ENCODE assay signal across 14 cellular contexts in the genomic region with DNA sequence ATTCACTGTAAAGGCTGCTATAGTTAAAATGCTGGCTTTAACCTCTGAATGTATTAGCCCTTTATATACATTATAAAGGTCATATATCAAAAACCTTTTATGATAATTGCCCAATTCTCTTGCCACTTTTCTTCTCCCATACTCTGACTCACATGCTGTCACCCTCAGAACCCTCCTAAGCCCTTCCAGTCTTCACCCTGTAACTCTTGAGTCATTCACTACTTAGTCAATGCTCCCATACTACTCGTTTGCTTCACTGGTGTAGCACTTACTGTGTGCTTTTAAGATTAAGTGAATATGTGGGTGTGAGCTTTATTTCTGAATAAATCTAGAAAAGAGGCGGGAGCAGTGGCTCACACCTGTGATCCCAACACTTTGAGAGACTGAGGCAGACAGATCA. TPM values are rescaled to one million over a fixed set of nuclear protein-coding genes. Genes with fewer than 3 reads are reported as not detected.
DNase-seq lines count a peak whose midpoint lies in the region; ATAC-seq and TF ChIP-seq lines count a peak whose summit lies in the region.
"Had no signal": no experiment of that assay in that cellular context is flagged by ENCODE, and none has a peak within 500 bp of the region (broad histone marks: within the 10 kb centered on the region; RNA-seq: fewer than 3 reads in every experiment).

No MANE protein-coding gene starts in this region.

- TF ChIP-seq CTCF in RWPE2 (IDR thresholded peaks at IDR 0.05; ENCODE audit: poor library complexity, severe bottlenecking) (no peak), fibroblast of the aortic adventitia (IDR thresholded peaks at IDR 0.05; ENCODE audit: insufficient read depth, low read length) (no peak)

- in situ Hi-C loops in ACHN (cut with HindIII; ENCODE audit: low pct_ligation_motif_present, low pct_unique_long_range_greater_than_20kb, low sequenced_read_pairs): no loop called here

- H3K4me3 ChIP-seq in RWPE2 (ENCODE audit: severe bottlenecking): no peak overlapping the region
- H3K4me3 ChIP-seq in fibroblast of the aortic adventitia (ENCODE audit: low read depth, low read length): no peak overlapping the region

- H3K9me3 ChIP-seq in RWPE2 (ENCODE audit: severe bottlenecking): peaks cover 2% of the 10 kb centered on the region

- no peak overlapping the region for H3K27ac ChIP-seq in RWPE2 (ENCODE audit: poor library complexity, severe bottlenecking)

- H3K27me3 ChIP-seq in RWPE2 (ENCODE audit: insufficient read depth, poor library complexity, severe bottlenecking): no peaks in the 10 kb centered on the region

- H3K36me3 ChIP-seq in RWPE2 (ENCODE audit: low read depth): peaks cover 5% of the 10 kb centered on the region

- ATAC-seq in RWPE2 (ENCODE audit: low read depth) (peak; percentile 100), HG03159 (IDR thresholded peaks at IDR 0.05; ENCODE audit: unreplicated experiment) (no peak), HG02885 (IDR thresholded peaks at IDR 0.05; ENCODE audit: poor library complexity, unreplicated experiment) (no peak), GM18858 (IDR thresholded peaks at IDR 0.05; ENCODE audit: unreplicated experiment) (no peak), GM21619 (IDR thresholded peaks at IDR 0.05; ENCODE audit: unreplicated experiment) (no peak)

- DNase-seq in ACHN: peak; percentile 7
- DNase-seq in EL: peak; percentile 87
- DNase-seq in RWPE2 (ENCODE audit: low spot score): no peak
- peak; percentile 55 for DNase-seq in fibroblast of the aortic adventitia (ENCODE audit: low read depth)
- DNase-seq: activated CD4-positive, alpha-beta memory T cell treated with anti-CD3 and anti-CD28 coated beads, Interleukin-2, amount 10 ng/mL, durations not matched to agents 7 days and 5 days; activated naive CD8-positive, alpha-beta T cell treated with anti-CD3 and anti-CD28 coated beads, Interleukin-2, amount 10 ng/mL, durations not matched to agents 7 days and 5 days; effector CD4-positive, alpha-beta T cell; hippocampal formation; NCI-H146; posterior cingulate gyrus had no signal

- no peaks in the 10 kb centered on the region for H3K4me1 ChIP-seq in RWPE2 (ENCODE audit: insufficient read depth, poor library complexity, severe bottlenecking)

RNA-seq across cellular contexts. Expression of a gene that starts 37.5 kb away (rescaled TPM):
- 14.5 and 20.0 TPM in 2 replicates for total RNA-seq in fibroblast of the aortic adventitia (ENCODE audit: low replicate concordance)
